Comparison of ENCODE assay signal across 15 cellular contexts in the genomic region with DNA sequence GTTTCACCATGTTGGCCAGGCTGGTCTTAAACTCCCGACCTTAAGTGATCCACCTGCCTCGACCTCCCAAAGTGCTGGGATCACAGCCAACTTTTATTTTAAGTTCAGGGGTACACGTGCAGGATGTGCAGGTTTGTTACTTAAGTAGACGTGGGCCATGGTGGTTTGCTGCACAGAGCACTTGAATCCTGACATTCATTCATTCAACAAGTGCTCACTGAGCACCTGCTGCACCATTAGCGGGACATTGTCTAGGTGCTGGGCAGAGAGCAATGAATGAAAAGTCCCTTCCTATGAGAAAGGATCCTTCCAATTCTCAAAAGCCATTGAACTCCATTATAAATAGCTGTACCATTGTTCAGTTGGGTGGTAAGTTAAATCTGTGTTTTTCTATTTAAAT. TPM values are rescaled to one million over a fixed set of nuclear protein-coding genes. Genes with fewer than 3 reads are reported as not detected.
DNase-seq lines count a peak whose midpoint lies in the region; ATAC-seq and TF ChIP-seq lines count a peak whose summit lies in the region.
"Had no signal": no experiment of that assay in that cellular context is flagged by ENCODE, and none has a peak within 500 bp of the region (broad histone marks: within the 10 kb centered on the region; RNA-seq: fewer than 3 reads in every experiment).

No MANE protein-coding gene starts in this region.

- H3K4me2 ChIP-seq in PC-3 (ENCODE audit: low read length): peak overlapping the region; percentile 83; the same call in 1 of the 2 replicates

- intact Hi-C loops in PC-3 (cut with micrococcal nuclease) (no loop called here), esophagus muscularis mucosa (cut with DNase I) (no loop called here), thyroid gland (cut with DNase I) (no loop called here), ovary (cut with DNase I) (no loop called here)

- H2AFZ ChIP-seq in PC-3 (ENCODE audit: low read length): no peak overlapping the region

- no peaks in the 10 kb centered on the region for H4K20me1 ChIP-seq in PC-3 (ENCODE audit: low read length)

- TF ChIP-seq EP300 in esophagus muscularis mucosa (IDR thresholded peaks at IDR 0.05) (no peak), ovary (IDR thresholded peaks at IDR 0.05) (no peak)

- no TSS peak for BruUV-seq in PC-3 (replicated peaks; lab: Mats Ljungman, UMichigan)

- H3K27ac ChIP-seq in HEK293 (ENCODE audit: extremely low read depth, low read depth, low read length) (no peak overlapping the region), PC-3 (ENCODE audit: low read length) (peak overlapping the region; percentile 99), esophagus muscularis mucosa (replicated peaks in 1 of 4) (no peak overlapping the region), thyroid gland (peak overlapping the region; percentile 81 to 90 (median 85)), ovary (no peak overlapping the region)

- CTCF ChIA-PET in HEK293 (lab: Yijun Ruan, JAX): interaction anchor here (0.6 kb wide), 1 partner anchor 8 kb away, joined by 4 read pairs; no protein-coding TSS in a partner anchor
- CTCF ChIA-PET in PC-3 (lab: Charles Lee): no interaction called here

- DNase-seq in PC-3: no peak
- peak; percentile 14 for DNase-seq in esophagus muscularis mucosa (ENCODE audit: extremely low spot score)
- DNase-seq in thyroid gland: no peak
- no peak for DNase-seq in ovary
- DNase-seq: BE2C; Caco-2; CD8-positive, alpha-beta T cell; DND-41; GDM1; GOT3; H9 had no signal

- POLR2A ChIA-PET in HEK293 (lab: Yijun Ruan, JAX) (no interaction called here), PC-3 (lab: Charles Lee; ENCODE audit: unreplicated experiment) (no interaction called here)

- no peak overlapping the region for H3K9ac ChIP-seq in PC-3 (ENCODE audit: low read length)

- H3K79me2 ChIP-seq in PC-3 (ENCODE audit: low read length): peaks cover 88% of the 10 kb centered on the region

- H3K4me3 ChIP-seq in HEK293 (ENCODE audit: low read depth, low read length) (no peak overlapping the region), PC-3 (ENCODE audit: low read length) (no peak overlapping the region), esophagus muscularis mucosa (no peak overlapping the region), thyroid gland (replicated peaks in 1 of 3) (no peak overlapping the region), ovary (no peak overlapping the region)
- H3K4me3 ChIP-seq: A549 had no signal

- TF ChIP-seq POLR2A in esophagus muscularis mucosa (IDR thresholded peaks at IDR 0.05; ENCODE audit: low read depth) (no peak), thyroid gland (IDR thresholded peaks at IDR 0.05) (no peak), ovary (IDR thresholded peaks at IDR 0.05) (no peak)

- TF ChIP-seq CTCF in HEK293 (tag by site-specific recombination; IDR thresholded peaks at IDR 0.05): no peak
- no peak for TF ChIP-seq CTCF in PC-3 (conservative IDR thresholded peaks at IDR 0.05; ENCODE audit: low read depth, low read length)
- no peak for TF ChIP-seq CTCF in esophagus muscularis mucosa (IDR thresholded peaks at IDR 0.05)
- TF ChIP-seq CTCF in thyroid gland (IDR thresholded peaks at IDR 0.05): no peak
- TF ChIP-seq CTCF in ovary (IDR thresholded peaks at IDR 0.05): no peak

- no peaks in the 10 kb centered on the region for H3K27me3 ChIP-seq in PC-3 (ENCODE audit: low read length)
- H3K27me3 ChIP-seq in esophagus muscularis mucosa: no peaks in the 10 kb centered on the region
- H3K27me3 ChIP-seq in thyroid gland: no peaks in the 10 kb centered on the region
- no peaks in the 10 kb centered on the region for H3K27me3 ChIP-seq in ovary
- H3K27me3 ChIP-seq: BE2C had no signal

- ATAC-seq in PC-3: no peak
- no peak for ATAC-seq in HG02623 (IDR thresholded peaks at IDR 0.05; ENCODE audit: unreplicated experiment)
- ATAC-seq: A549; CD8-positive, alpha-beta T cell had no signal

- no peaks in the 10 kb centered on the region for H3K9me2 ChIP-seq in PC-3 (replicated peaks; ENCODE audit: low read length)

- H3K4me1 ChIP-seq in HEK293 (ENCODE audit: control insufficient read depth, insufficient read depth, low read length) (no peaks in the 10 kb centered on the region), PC-3 (ENCODE audit: insufficient read depth, low read length) (peaks cover 63% of the 10 kb centered on the region), esophagus muscularis mucosa (no peaks in the 10 kb centered on the region), thyroid gland (peaks cover 42 to 60% of the 10 kb centered on the region in 2 donors), ovary (ENCODE audit: insufficient read depth) (no peaks in the 10 kb centered on the region)
- H3K4me1 ChIP-seq: BE2C, Caco-2 had no signal

- H3K36me3 ChIP-seq in HEK293 (ENCODE audit: control insufficient read depth in 2 of 2, insufficient read depth in 1 of 2, low read length in 2 of 2) (no peaks in the 10 kb centered on the region), PC-3 (ENCODE audit: low read depth, low read length) (no peaks in the 10 kb centered on the region; the same call in 1 of the 2 replicates), esophagus muscularis mucosa (no peaks in the 10 kb centered on the region), thyroid gland (no peaks in the 10 kb centered on the region), ovary (no peaks in the 10 kb centered on the region)
- H3K36me3 ChIP-seq: BE2C had no signal

- peaks cover 9% of the 10 kb centered on the region for H3F3A ChIP-seq in PC-3 (ENCODE audit: low read length, unreplicated experiment)

- H3K9me3 ChIP-seq in HEK293 (ENCODE audit: control insufficient read depth, insufficient read depth, low read depth, low read length): no peaks in the 10 kb centered on the region
- no peaks in the 10 kb centered on the region for H3K9me3 ChIP-seq in PC-3 (ENCODE audit: low read length)
- no peaks in the 10 kb centered on the region for H3K9me3 ChIP-seq in esophagus muscularis mucosa
- no peaks in the 10 kb centered on the region for H3K9me3 ChIP-seq in thyroid gland
- H3K9me3 ChIP-seq in ovary: no peaks in the 10 kb centered on the region
- H3K9me3 ChIP-seq: A549, BE2C, Caco-2 had no signal

- whole genome bisulfite sequencing in esophagus muscularis mucosa: 82% methylated on average over 5 of the region's 5 CpGs
- WGBS in thyroid gland, 2 donors: 78 to 81% methylated on average over 5 of the region's 5 CpGs
- 76 to 85% (median 79%) methylated on average over 5 of the region's 5 CpGs for WGBS in ovary, 3 donors

TF ChIP-seq in HEK293, 187 proteins besides CTCF, POLR2A, EP300 and RAD21:
- TF ChIP-seq SCRT2 (tag by site-specific recombination; IDR thresholded peaks at IDR 0.05) (peak; percentile 92), ZNF114 (tag by site-specific recombination; IDR thresholded peaks at IDR 0.05) (no peak), SCRT1 (tag by site-specific recombination; IDR thresholded peaks at IDR 0.05; ENCODE audit: borderline replicate concordance) (peak; percentile 84)

RNA-seq across cellular contexts. Expression of a gene that starts 31.0 kb away (rescaled TPM):
- total RNA-seq in PC-3 (2014; rRNA removed) (45.0 and 54.7 TPM in 2 replicates), esophagus muscularis mucosa (1 to 10 TPM in 2 of 4 donors, under 1 TPM in 2; 0.46 to 2.0 (median 1.3) TPM), thyroid gland (10 to 100 TPM; 12.9 to 23.0 (median 18.6) TPM), ovary (1 to 10 TPM in 5 of 7 donors, under 1 TPM in 2; 0.08 to 8.7 (median 1.2) TPM)
- 1 to 10 TPM in 1 of 2 donors, under 1 TPM in 1; 0.36 to 1.4 TPM for polyA plus RNA-seq in ovary
- polyA plus RNA-seq: AG04450 had no signal

Comparison
In these comparisons a context has a peak if more than half of its experiments do, and no peak if none do; other contexts are left out.
1. H3K27ac ChIP-seq: peak in PC-3 (single experiment) and thyroid gland (3 of 3); none in HEK293 (single experiment), esophagus muscularis mucosa (0 of 4) and ovary (0 of 2).